Comparison of ENCODE assay signal across 10 cellular contexts in genomic region chr19:42275103-42275502, GRCh38. TPM values are rescaled to one million over a fixed set of nuclear protein-coding genes. Genes with fewer than 3 reads are reported as not detected.
DNase-seq lines count a peak whose midpoint lies in the region; ATAC-seq and TF ChIP-seq lines count a peak whose summit lies in the region.
"Had no signal": no experiment of that assay in that cellular context is flagged by ENCODE, and none has a peak within 500 bp of the region (broad histone marks: within the 10 kb centered on the region; RNA-seq: fewer than 3 reads in every experiment).

No MANE protein-coding gene starts in this region.

- intact Hi-C loops in natural killer cell (cut with micrococcal nuclease): no loop called here
- intact Hi-C loops in spleen (cut with DNase I; ENCODE audit: low total_unique reads): no loop called here

- no peaks in the 10 kb centered on the region for H3K9me3 Mint-ChIP-seq in activated T-helper 17 cell treated with anti-CD3 and anti-CD28 coated beads, Interleukin-2, amount 50 U/mL, for 72 hours
- no peaks in the 10 kb centered on the region for H3K9me3 Mint-ChIP-seq in natural killer cell

- H3K27me3 ChIP-seq in tibial nerve: no peaks in the 10 kb centered on the region
- H3K27me3 ChIP-seq in spleen (replicated peaks in 1 of 7): no peaks in the 10 kb centered on the region
- H3K27me3 ChIP-seq: left lung, right atrium auricular region had no signal

- H3K4me3 Mint-ChIP-seq in activated T-helper 17 cell treated with anti-CD3 and anti-CD28 coated beads, Interleukin-2, amount 50 U/mL, for 72 hours: no peak overlapping the region
- no peak overlapping the region for H3K4me3 Mint-ChIP-seq in natural killer cell

- H3K27me3 Mint-ChIP-seq in activated T-helper 17 cell treated with anti-CD3 and anti-CD28 coated beads, Interleukin-2, amount 50 U/mL, for 72 hours: no peaks in the 10 kb centered on the region
- no peaks in the 10 kb centered on the region for H3K27me3 Mint-ChIP-seq in natural killer cell (ENCODE audit: low read depth in 2 of 2)

- H3K27ac ChIP-seq in HEK293 (ENCODE audit: extremely low read depth, low read depth, low read length): no peak overlapping the region
- peak overlapping the region in 2 of 4 donors; percentile 54 to 96 for H3K27ac ChIP-seq in tibial nerve
- H3K27ac ChIP-seq in spleen: peak overlapping the region in 4 of 8 donors; percentile 16 to 97 (median 32)
- H3K27ac ChIP-seq: left lung had no signal

- no peak for DNase-seq in natural killer cell
- DNase-seq in tibial nerve (ENCODE audit: low spot score in 2 of 2): no peak
- no peak for DNase-seq in spleen
- no peak for DNase-seq in AG08396 (ENCODE audit: low spot score)
- DNase-seq: foreskin fibroblast, left lung, NCI-H1417 treated with DMSO at 0.1 percent for 48 hours had no signal

- ATAC-seq in activated T-helper 17 cell treated with anti-CD3 and anti-CD28 coated beads, Interleukin-2, amount 50 U/mL, for 72 hours (replicated peaks): no peak
- no peak for ATAC-seq in natural killer cell
- ATAC-seq: left lung had no signal

- POLR2A ChIA-PET in HEK293 (lab: Yijun Ruan, JAX): interaction anchor here (12.3 kb wide), 1 partner anchor 28 kb away, joined by 242 read pairs; the partner anchor contains the start of gene GSK3A

- TF ChIP-seq EP300 in tibial nerve (IDR thresholded peaks at IDR 0.05): no peak

- no peak for TF ChIP-seq POLR2A in tibial nerve (IDR thresholded peaks at IDR 0.05)
- TF ChIP-seq POLR2A in spleen (IDR thresholded peaks at IDR 0.05): no peak

- H3K4me3 ChIP-seq in HEK293 (ENCODE audit: low read depth, low read length) (no peak overlapping the region), tibial nerve (no peak overlapping the region), spleen (no peak overlapping the region)
- H3K4me3 ChIP-seq: left lung, right atrium auricular region had no signal

- 71 to 76% methylated on average over 7 of the region's 7 CpGs for WGBS in tibial nerve, 2 donors
- WGBS in spleen, 5 donors: 76 to 88% (median 82%) methylated on average over 7 of the region's 7 CpGs

- no peaks in the 10 kb centered on the region for H3K9me3 ChIP-seq in HEK293 (ENCODE audit: control insufficient read depth, insufficient read depth, low read depth, low read length)
- H3K9me3 ChIP-seq in tibial nerve: no peaks in the 10 kb centered on the region
- H3K9me3 ChIP-seq in spleen: no peaks in the 10 kb centered on the region
- H3K9me3 ChIP-seq: left lung, right atrium auricular region had no signal

- H3K36me3 Mint-ChIP-seq in activated T-helper 17 cell treated with anti-CD3 and anti-CD28 coated beads, Interleukin-2, amount 50 U/mL, for 72 hours (ENCODE audit: low read depth): peaks cover 65% of the 10 kb centered on the region
- H3K36me3 Mint-ChIP-seq in natural killer cell: no peaks in the 10 kb centered on the region

- H3K4me1 ChIP-seq in HEK293 (ENCODE audit: control insufficient read depth, insufficient read depth, low read length): peaks cover 21% of the 10 kb centered on the region
- peaks cover 0 to 88% (median 58%) of the 10 kb centered on the region in 4 donors for H3K4me1 ChIP-seq in tibial nerve
- H3K4me1 ChIP-seq in spleen: peaks cover 63 to 100% (median 87%) of the 10 kb centered on the region in 6 donors

- peak overlapping the region; percentile 46 for H3K27ac Mint-ChIP-seq in activated T-helper 17 cell treated with anti-CD3 and anti-CD28 coated beads, Interleukin-2, amount 50 U/mL, for 72 hours
- H3K27ac Mint-ChIP-seq in natural killer cell: peak overlapping the region; percentile 38 to 58

- CTCF ChIA-PET in HEK293 (lab: Yijun Ruan, JAX): interaction anchor here (0.7 to 1.1 kb wide), 3 partner anchors 31 to 1412 kb away, joined by 3 to 8 read pairs (median 3); no protein-coding TSS in a partner anchor

- TF ChIP-seq CTCF in HEK293 (tag by site-specific recombination; IDR thresholded peaks at IDR 0.05): no peak
- no peak for TF ChIP-seq CTCF in natural killer cell (IDR thresholded peaks at IDR 0.05)
- no peak for TF ChIP-seq CTCF in tibial nerve (IDR thresholded peaks at IDR 0.05)
- TF ChIP-seq CTCF in spleen (IDR thresholded peaks at IDR 0.05 in 8 of 11, conservative IDR thresholded peaks at IDR 0.05 in 3 of 11): no peak

- peaks cover 43% of the 10 kb centered on the region for H3K4me1 Mint-ChIP-seq in activated T-helper 17 cell treated with anti-CD3 and anti-CD28 coated beads, Interleukin-2, amount 50 U/mL, for 72 hours
- peaks cover 34 to 37% of the 10 kb centered on the region in 2 donors for H3K4me1 Mint-ChIP-seq in natural killer cell

- H3K36me3 ChIP-seq in HEK293 (ENCODE audit: control insufficient read depth in 2 of 2, insufficient read depth in 1 of 2, low read length in 2 of 2): peaks cover 5 to 48% of the 10 kb centered on the region in 2 experiments
- H3K36me3 ChIP-seq in tibial nerve: peaks cover 0 to 47% (median 19%) of the 10 kb centered on the region in 3 donors
- peaks cover 0 to 66% (median 33%) of the 10 kb centered on the region in 6 donors for H3K36me3 ChIP-seq in spleen

TF ChIP-seq in HEK293, 187 proteins besides CTCF, POLR2A, EP300 and RAD21:
- no peak for TF ChIP-seq ZNF701 (tag by site-specific recombination; IDR thresholded peaks at IDR 0.05)
- TF ChIP-seq ZNF223 (tag by site-specific recombination; IDR thresholded peaks at IDR 0.05): no peak
- 0 out of 2 replicates have a peak, but pooled peaks have one; percentile 41 for TF ChIP-seq GLIS2 (tag by site-specific recombination; IDR thresholded peaks at IDR 0.05)
- TF ChIP-seq ZFHX2 (tag by site-specific recombination; conservative IDR thresholded peaks at IDR 0.05): peak; percentile 18; the same call in 1 of the 2 replicates
- peak; percentile 56 for TF ChIP-seq SCRT2 (tag by site-specific recombination; IDR thresholded peaks at IDR 0.05)
- no peak for TF ChIP-seq FEZF1 (tag by site-specific recombination; IDR thresholded peaks at IDR 0.05)
TF ChIP-seq in HEK293: peak in this region for 3.

RNA-seq across cellular contexts. Expression of gene CIC, which starts 6.1 kb away (rescaled TPM):
- 100 to 1,000 TPM in 1 of 2 donors, 10 to 100 TPM in 1; 85.4 to 165 TPM for total RNA-seq in activated T-helper 17 cell treated with anti-CD3 and anti-CD28 coated beads, Interleukin-2, amount 50 U/mL, for 72 hours
- 100 to 1,000 TPM in 2 of 3 donors, 10 to 100 TPM in 1; 95.4 to 121 (median 108) TPM for total RNA-seq in natural killer cell
- total RNA-seq in tibial nerve: 10 to 100 TPM; 27.0 to 74.1 (median 41.3) TPM
- total RNA-seq in spleen: 100 to 1,000 TPM in 1 of 7 donors, 10 to 100 TPM in 6; 63.8 to 100 (median 76.7) TPM
- polyA plus RNA-seq in spleen: 10 to 100 TPM; 12.5 to 43.6 (median 16.8) TPM

RNA-seq across cellular contexts. Expression of gene ERF, which starts 20.2 kb away (rescaled TPM):
- 10 to 100 TPM; 44.8 to 49.7 TPM for total RNA-seq in activated T-helper 17 cell treated with anti-CD3 and anti-CD28 coated beads, Interleukin-2, amount 50 U/mL, for 72 hours
- total RNA-seq in natural killer cell (100 to 1,000 TPM in 1 of 3 donors, 10 to 100 TPM in 2; 58.3 to 115 (median 75.6) TPM), tibial nerve (10 to 100 TPM; 30.4 to 42.6 (median 35.1) TPM), spleen (10 to 100 TPM; 36.8 to 73.1 (median 56.4) TPM)
- polyA plus RNA-seq in spleen: 10 to 100 TPM; 13.5 to 49.7 (median 17.7) TPM

RNA-seq across cellular contexts. Expression of gene PRR19, which starts 26.8 kb away (rescaled TPM):
- 1 to 10 TPM; 1.3 to 1.4 TPM for total RNA-seq in activated T-helper 17 cell treated with anti-CD3 and anti-CD28 coated beads, Interleukin-2, amount 50 U/mL, for 72 hours
- total RNA-seq in natural killer cell (not detected), tibial nerve (under 1 TPM in 2 of 4 donors, not detected in 2; 0.30 to 0.44 TPM), spleen (1 to 10 TPM in 2 of 7 donors, under 1 TPM in 3, not detected in 2; 0.46 to 1.2 (median 0.60) TPM)
- under 1 TPM; 0.33 to 0.61 (median 0.49) TPM for polyA plus RNA-seq in spleen

RNA-seq across cellular contexts. Expression of gene PAFAH1B3, which starts 27.3 kb away (rescaled TPM):
- 10 to 100 TPM; 42.0 to 60.2 TPM for total RNA-seq in activated T-helper 17 cell treated with anti-CD3 and anti-CD28 coated beads, Interleukin-2, amount 50 U/mL, for 72 hours
- total RNA-seq in natural killer cell (1 to 10 TPM; 6.1 to 8.9 (median 7.9) TPM), tibial nerve (1 to 10 TPM; 3.8 to 9.0 (median 8.1) TPM), spleen (10 to 100 TPM; 13.7 to 20.3 (median 15.5) TPM)
- 10 to 100 TPM; 24.3 to 34.3 (median 29.9) TPM for polyA plus RNA-seq in spleen

RNA-seq across cellular contexts. Expression of gene GSK3A, which starts 32.7 kb away (rescaled TPM):
- total RNA-seq in activated T-helper 17 cell treated with anti-CD3 and anti-CD28 coated beads, Interleukin-2, amount 50 U/mL, for 72 hours: 10 to 100 TPM; 30.3 to 47.2 TPM
- total RNA-seq in natural killer cell (10 to 100 TPM; 42.5 to 52.1 (median 44.1) TPM), tibial nerve (10 to 100 TPM; 24.7 to 34.5 (median 28.3) TPM), spleen (10 to 100 TPM; 20.8 to 33.1 (median 31.1) TPM)
- 10 to 100 TPM; 22.7 to 39.3 (median 26.4) TPM for polyA plus RNA-seq in spleen
